Comparison of ENCODE assay signal across 17 cellular contexts in the genomic region with DNA sequence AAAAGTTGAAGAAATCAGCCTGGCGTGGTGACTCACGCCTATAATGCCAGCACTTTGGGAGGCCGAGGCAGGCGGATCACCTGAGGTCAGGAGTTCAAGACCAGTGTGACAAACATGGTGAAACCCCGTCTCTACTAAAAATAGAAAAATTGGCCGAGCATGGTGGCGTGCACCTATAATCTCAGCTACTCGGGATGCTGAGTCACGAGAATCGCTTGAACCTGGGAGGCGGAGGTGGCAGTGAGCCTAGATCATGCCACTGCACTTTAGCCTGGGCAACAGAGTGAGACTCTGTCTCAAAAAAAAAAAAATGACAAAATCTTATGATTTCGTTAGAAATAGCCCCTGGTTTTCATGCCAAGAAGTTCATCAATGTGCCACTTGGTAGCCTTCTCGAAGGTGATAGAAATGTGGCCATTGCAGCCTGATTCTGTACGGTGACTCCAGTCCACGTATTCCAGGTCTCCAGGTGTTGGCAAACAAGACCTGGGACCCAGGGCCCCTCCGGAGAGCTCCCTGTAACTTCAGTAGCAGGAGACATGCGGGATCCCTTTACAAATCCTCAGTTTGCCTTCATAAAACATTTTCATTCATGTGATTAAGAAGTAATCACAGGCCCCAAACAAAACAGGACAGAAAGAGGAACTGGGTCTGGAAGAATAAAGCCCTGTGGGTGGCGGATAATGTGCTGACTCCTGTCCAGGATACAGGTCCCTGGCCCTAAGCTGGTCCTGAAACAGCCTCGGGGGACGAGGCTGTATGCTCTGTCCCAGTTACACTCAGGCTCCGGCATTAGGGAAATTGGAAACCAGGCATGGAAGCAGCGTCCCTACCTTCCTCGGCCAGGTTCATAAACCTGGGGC.
DNase-seq lines count a peak whose midpoint lies in the region; ATAC-seq and TF ChIP-seq lines count a peak whose summit lies in the region.
"Had no signal": no experiment of that assay in that cellular context is flagged by ENCODE, and none has a peak within 500 bp of the region (broad histone marks: within the 10 kb centered on the region; RNA-seq: fewer than 3 reads in every experiment).

No MANE protein-coding gene starts in this region.

- no peak for TF ChIP-seq POLR2A in HCT116 (IDR thresholded peaks at IDR 0.05; ENCODE audit: borderline replicate concordance, extremely low read depth, insufficient read depth, insufficient read length)

- peak overlapping the region; percentile 66 for H3K27ac ChIP-seq in HCT116 (ENCODE audit: low read depth, low read length)
- peak overlapping the region; percentile 26 for H3K27ac ChIP-seq in ectodermal cell (ENCODE audit: insufficient read depth, low read depth, low read length, poor library complexity, severe bottlenecking)
- H3K27ac ChIP-seq: coronary artery, esophagus muscularis mucosa, PC-9, tibial artery had no signal

- POLR2A ChIA-PET in HCT116 (lab: Charles Lee) = no interaction called here

- H4K20me1 ChIP-seq in HCT116 (ENCODE audit: insufficient read depth) = no peaks in the 10 kb centered on the region

- no TSS peak for BruUV-seq in HCT116 (replicated peaks; lab: Mats Ljungman, UMichigan)

- peak overlapping the region; percentile 70 for H3K4me2 ChIP-seq in HCT116 (ENCODE audit: low read length)
- H3K4me2 ChIP-seq: PC-9 had no signal

- peaks cover 2% of the 10 kb centered on the region; the same call in 1 of the 2 replicates for H3K79me2 ChIP-seq in HCT116 (ENCODE audit: insufficient read depth, low read length)

- H3K9me3 ChIP-seq in HCT116 (ENCODE audit: control insufficient read depth in 1 of 2, insufficient read depth in 1 of 2, low read depth in 1 of 2, low read length in 2 of 2) (peaks cover 0 to 4% of the 10 kb centered on the region in 2 experiments; a peak in 1 of 4 replicates), ectodermal cell (ENCODE audit: control insufficient read depth, low read length) (peaks cover 3% of the 10 kb centered on the region)

- H3K36me3 ChIP-seq in HCT116 (ENCODE audit: control insufficient read depth in 1 of 2, insufficient read depth in 2 of 2, low read length in 2 of 2) (peaks cover 0 to 14% of the 10 kb centered on the region in 2 experiments; a peak in 2 of 4 replicates), ectodermal cell (ENCODE audit: control insufficient read depth, insufficient read depth, low read length) (peaks cover under 1% of the 10 kb centered on the region)

- H2AFZ ChIP-seq in HCT116 (ENCODE audit: low read depth, low read length, poor library complexity, severe bottlenecking) = no peak overlapping the region
- H2AFZ ChIP-seq: PC-9 had no signal

- 79 to 80% methylated on average over 22 to 23 of the region's 23 CpGs for WGBS in ectodermal cell, 2 experiments

- H3K4me3 ChIP-seq in HCT116 (replicated peaks in 1 of 2; ENCODE audit: low read depth in 1 of 2, low read length in 2 of 2) = peak overlapping the region; percentile 1 to 37; a peak in 3 of 4 replicates
- H3K4me3 ChIP-seq in ectodermal cell (ENCODE audit: insufficient read depth, low read depth, low read length) = no peak overlapping the region
- H3K4me3 ChIP-seq: coronary artery, esophagus muscularis mucosa, PC-9, tibial artery had no signal

- H3K27me3 ChIP-seq in HCT116 (ENCODE audit: insufficient read depth, low read length) (no peaks in the 10 kb centered on the region), ectodermal cell (ENCODE audit: control insufficient read depth, insufficient read depth, low read length, poor library complexity, severe bottlenecking) (no peaks in the 10 kb centered on the region)
- H3K27me3 ChIP-seq: esophagus muscularis mucosa, tibial artery had no signal

- intact Hi-C loops in HCT116 (cut with micrococcal nuclease) = no loop called here

- RAD21 ChIA-PET in HCT116 (lab: Charles Lee; ENCODE audit: low non-redundant PET in 1 of 2, low total read pairs in 2 of 2, uncharacterized antibody in 2 of 2, unreplicated experiment in 2 of 2) = no interaction called here

- no peaks in the 10 kb centered on the region for H3K9me2 ChIP-seq in HCT116 (ENCODE audit: insufficient read depth)

- peak overlapping the region; percentile 49 for H3K9ac ChIP-seq in HCT116 (ENCODE audit: low read length)

- in situ Hi-C loops in ACHN (cut with HindIII; ENCODE audit: low pct_ligation_motif_present, low pct_unique_long_range_greater_than_20kb, low sequenced_read_pairs) = no loop called here

- TF ChIP-seq RAD21 in HCT116 (IDR thresholded peaks at IDR 0.05; ENCODE audit: low read depth) = no peak

- CTCF ChIA-PET in HCT116 (lab: Charles Lee) = no interaction called here

- ATAC-seq in HCT116 (peak; percentile 75), GM18867 (IDR thresholded peaks at IDR 0.05; ENCODE audit: unreplicated experiment) (no peak)
- ATAC-seq: naive thymus-derived CD4-positive, alpha-beta T cell had no signal

- DNase-seq in HCT116 (ENCODE audit: low read depth, low spot score) (no peak), OCI-M1 (lab: John Stamatoyannopoulos, UW) (peak; percentile 25), retina (peak; percentile 52), ACHN (no peak)
- no peak for DNase-seq in activated naive CD4-positive, alpha-beta T cell treated with Interleukin-2 at 50 U/mL for 16 hours
- DNase-seq: activated CD4-positive, alpha-beta T cell treated with anti-CD3 and anti-CD28 coated beads for 48 hours; activated naive CD8-positive, alpha-beta T cell treated with anti-CD3 and anti-CD28 coated beads, Interleukin-2, amount 10 ng/mL, durations not matched to agents 7 days and 5 days; naive thymus-derived CD4-positive, alpha-beta T cell; NCI-H2227 treated with DMSO at 0.1 percent for 48 hours; PC-9; stimulated activated CD4-positive, alpha-beta T cell treated with anti-CD3 and anti-CD28 coated beads, Interleukin-1b, Interleukin-23, amount 100 ng/mL, for 48 hours; T-helper 1 cell; tibial artery had no signal

- peaks cover 36 to 50% of the 10 kb centered on the region in 2 experiments for H3K4me1 ChIP-seq in HCT116 (ENCODE audit: control insufficient read depth in 1 of 2, insufficient read depth in 2 of 2, low read length in 2 of 2)
- peaks cover 10% of the 10 kb centered on the region for H3K4me1 ChIP-seq in ectodermal cell (ENCODE audit: control insufficient read depth, insufficient read depth, low read length)
- H3K4me1 ChIP-seq: tibial artery had no signal

- no peak for TF ChIP-seq CTCF in HCT116 (IDR thresholded peaks at IDR 0.05 in 2 of 3, conservative IDR thresholded peaks at IDR 0.05 in 1 of 3; ENCODE audit: borderline replicate concordance in 1 of 3, insufficient read depth in 1 of 3, low read depth in 2 of 3, low read length in 2 of 3)

TF ChIP-seq in HCT116, 20 proteins besides CTCF, POLR2A, EP300 and RAD21 (continues in another document):
- TF ChIP-seq, protein P1, sequence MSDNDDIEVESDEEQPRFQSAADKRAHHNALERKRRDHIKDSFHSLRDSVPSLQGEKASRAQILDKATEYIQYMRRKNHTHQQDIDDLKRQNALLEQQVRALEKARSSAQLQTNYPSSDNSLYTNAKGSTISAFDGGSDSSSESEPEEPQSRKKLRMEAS (IDR thresholded peaks at IDR 0.05) = peak; percentile 49; the same call in 1 of the 2 replicates
- TF ChIP-seq JUND (IDR thresholded peaks at IDR 0.05) (peak; percentile 66), EGR1 (IDR thresholded peaks at IDR 0.05; ENCODE audit: low read depth) (peak; percentile 44; the same call in 1 of the 2 replicates), POLR2AphosphoS5 (IDR thresholded peaks at IDR 0.05; ENCODE audit: low read depth, low read length) (peak; percentile 28; the same call in 1 of the 2 replicates), CEBPB (IDR thresholded peaks at IDR 0.05; ENCODE audit: low read depth) (peak; percentile 67), ZFX (IDR thresholded peaks at IDR 0.05) (no peak), REST (IDR thresholded peaks at IDR 0.05; ENCODE audit: low read depth) (no peak), SP1 (IDR thresholded peaks at IDR 0.05; ENCODE audit: low read depth) (peak; percentile 64), TCF7L2 (IDR thresholded peaks at IDR 0.05; ENCODE audit: borderline replicate concordance, extremely low read depth, insufficient read depth, insufficient read length) (no peak), FOSL1 (IDR thresholded peaks at IDR 0.05; ENCODE audit: low read depth) (peak; percentile 56)
- TF ChIP-seq, protein P2, sequence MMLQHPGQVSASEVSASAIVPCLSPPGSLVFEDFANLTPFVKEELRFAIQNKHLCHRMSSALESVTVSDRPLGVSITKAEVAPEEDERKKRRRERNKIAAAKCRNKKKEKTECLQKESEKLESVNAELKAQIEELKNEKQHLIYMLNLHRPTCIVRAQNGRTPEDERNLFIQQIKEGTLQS (IDR thresholded peaks at IDR 0.05) = no peak

Comparison
In these comparisons a context has a peak if more than half of its experiments do, and no peak if none do; other contexts are left out.
1. DNase-seq: peak in OCI-M1 (single experiment) and retina (single experiment); none in HCT116 (single experiment), ACHN (single experiment) and activated naive CD4-positive, alpha-beta T cell treated with Interleukin-2 at 50 U/mL for 16 hours (single experiment).